ENCODE assay signal across 19 cellular contexts in the genomic region with DNA sequence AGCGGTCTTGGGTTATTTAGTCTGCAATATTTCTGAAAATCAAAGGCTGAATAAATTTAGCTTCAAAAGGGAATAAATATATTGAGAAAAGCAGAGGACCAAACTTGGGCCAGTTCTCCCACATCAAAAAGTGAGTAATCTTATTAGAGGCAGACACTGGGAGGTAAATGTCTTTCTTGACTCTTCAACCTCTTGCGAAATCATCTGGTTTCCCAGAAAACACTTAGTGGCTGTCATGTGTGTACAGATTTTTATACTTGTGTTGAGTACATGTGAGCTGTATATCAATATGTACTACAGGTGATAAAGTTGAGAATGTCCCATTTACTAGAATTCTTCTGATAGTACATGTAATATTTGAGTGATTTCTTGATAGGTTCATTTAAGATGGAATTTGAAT.
"Had no signal": no experiment of that assay in that cellular context is flagged by ENCODE, and none has a peak within 500 bp of the region (broad histone marks: within the 10 kb centered on the region; RNA-seq: fewer than 3 reads in every experiment).

No MANE protein-coding gene starts in this region.

- H3K4me1 Mint-ChIP-seq: activated B cell treated with CpG ODN at 0.5 μM for 24 hours; activated naive CD4-positive, alpha-beta T cell treated with anti-CD3 and anti-CD28 coated beads, Interleukin-2, amount 50 U/mL, for 24 hours; central memory CD8-positive, alpha-beta T cell; natural killer cell; stimulated activated memory B cell treated with anti-CD40 and anti-IgM and Interleukin-4, amounts not matched to agents 10 μg/mL and 1 μg/mL and 100 μg/mL, for 72 hours had no signal

- H3K27ac Mint-ChIP-seq: activated B cell treated with CpG ODN at 0.5 μM for 24 hours; activated CD8-positive, alpha-beta T cell treated with anti-CD3 and anti-CD28 coated beads for 36 hours; activated naive CD4-positive, alpha-beta T cell treated with anti-CD3 and anti-CD28 coated beads, Interleukin-2, amount 50 U/mL, for 24 hours; brain; natural killer cell; stimulated activated memory B cell treated with anti-CD40 and anti-IgM and Interleukin-4, amounts not matched to agents 10 μg/mL and 1 μg/mL and 100 μg/mL, for 72 hours had no signal

- ATAC-seq: activated CD8-positive, alpha-beta T cell treated with anti-CD3 and anti-CD28 coated beads for 36 hours; activated T-cell treated with anti-CD3 and anti-CD28 coated beads, Interleukin-2, amount 50 U/mL, for 4 hours; gastroesophageal sphincter; left colon; natural killer cell; stimulated activated memory B cell treated with anti-CD40 and anti-IgM and Interleukin-4, amounts not matched to agents 10 μg/mL and 1 μg/mL and 100 μg/mL, for 72 hours had no signal

- H3K27me3 ChIP-seq: gastroesophageal sphincter, neutrophil had no signal

- H3K36me3 ChIP-seq: gastroesophageal sphincter, neutrophil had no signal

- H3K4me1 ChIP-seq: gastroesophageal sphincter had no signal

- H3K9me3 ChIP-seq: gastroesophageal sphincter, neutrophil had no signal

- H3K36me3 Mint-ChIP-seq: activated naive CD4-positive, alpha-beta T cell treated with anti-CD3 and anti-CD28 coated beads, Interleukin-2, amount 50 U/mL, for 24 hours; brain; natural killer cell; stimulated activated memory B cell treated with anti-CD40 and anti-IgM and Interleukin-4, amounts not matched to agents 10 μg/mL and 1 μg/mL and 100 μg/mL, for 72 hours had no signal

- H3K4me3 Mint-ChIP-seq: activated B cell treated with CpG ODN at 0.5 μM for 24 hours; activated CD8-positive, alpha-beta T cell treated with anti-CD3 and anti-CD28 coated beads for 36 hours; activated naive CD4-positive, alpha-beta T cell treated with anti-CD3 and anti-CD28 coated beads, Interleukin-2, amount 50 U/mL, for 24 hours; activated T-cell treated with anti-CD3 and anti-CD28 coated beads, Interleukin-2, amount 50 U/mL, for 4 hours; brain; central memory CD8-positive, alpha-beta T cell; natural killer cell; stimulated activated memory B cell treated with anti-CD40 and anti-IgM and Interleukin-4, amounts not matched to agents 10 μg/mL and 1 μg/mL and 100 μg/mL, for 72 hours had no signal

- H3K9me3 Mint-ChIP-seq: activated B cell treated with CpG ODN at 0.5 μM for 24 hours; activated CD8-positive, alpha-beta T cell treated with anti-CD3 and anti-CD28 coated beads for 36 hours; stimulated activated memory B cell treated with anti-CD40 and anti-IgM and Interleukin-4, amounts not matched to agents 10 μg/mL and 1 μg/mL and 100 μg/mL, for 72 hours had no signal

- H3K4me3 ChIP-seq: gastroesophageal sphincter had no signal

- H3K27me3 Mint-ChIP-seq: activated B cell treated with CpG ODN at 0.5 μM for 24 hours; activated CD8-positive, alpha-beta T cell treated with anti-CD3 and anti-CD28 coated beads for 36 hours; activated naive CD4-positive, alpha-beta T cell treated with anti-CD3 and anti-CD28 coated beads, Interleukin-2, amount 50 U/mL, for 24 hours; brain; central memory CD8-positive, alpha-beta T cell; stimulated activated memory B cell treated with anti-CD40 and anti-IgM and Interleukin-4, amounts not matched to agents 10 μg/mL and 1 μg/mL and 100 μg/mL, for 72 hours had no signal

- DNase-seq: activated B cell treated with CpG ODN at 0.5 μM for 24 hours; activated CD4-positive, alpha-beta T cell treated with anti-CD3 and anti-CD28 coated beads for 48 hours; activated CD8-positive, alpha-beta T cell treated with anti-CD3 and anti-CD28 coated beads for 36 hours; activated effector memory CD4-positive, alpha-beta T cell treated with Interleukin-2 at 50 U/mL for 16 hours; activated T-cell treated with anti-CD3 and anti-CD28 coated beads, Interleukin-2, amount 50 U/mL, for 4 hours; cortex of kidney; effector CD4-positive, alpha-beta T cell; left colon; mammary epithelial cell; natural killer cell; retina; stimulated activated CD4-positive, alpha-beta T cell treated with anti-CD3 and anti-CD28 coated beads, Interleukin-2, amount 100 ng/mL, for 48 hours; T-helper 2 cell had no signal

- H3K27ac ChIP-seq: gastroesophageal sphincter, neutrophil had no signal
